ENCODE assay signal across 8 cellular contexts in genomic region chr19:10270616-10271394, GRCh38. TPM values are rescaled to one million over a fixed set of nuclear protein-coding genes. Genes with fewer than 3 reads are reported as not detected.
A peak's percentile ranks its signal among the peaks of the same experiment; 100 is the strongest.
DNase-seq lines count a peak whose midpoint lies in the region; ATAC-seq and TF ChIP-seq lines count a peak whose summit lies in the region.

ICAM1 (plus strand) TSS chr19:10271120; CDS start chr19:10271160, 40 bp downstream.

- DNase-seq in DMS53 (lab: John Stamatoyannopoulos, UW) (peak; percentile 73), DMS53 treated with DMSO at 0.1 percent for 48 hours (lab: John Stamatoyannopoulos, UW; ENCODE audit: unreplicated experiment) (no peak), germinal center (ENCODE audit: low spot score) (peak; percentile 82), osteocyte (ENCODE audit: extremely low spot score, unreplicated experiment) (peak; percentile 88), uterus (peak; percentile 77 to 78)
- peak; percentile 61 for DNase-seq in activated effector memory CD4-positive, alpha-beta T cell treated with Interleukin-2 at 50 U/mL for 16 hours

- TF ChIP-seq POLR2A in Raji (IDR thresholded peaks at IDR 0.05; ENCODE audit: insufficient read depth, low read depth, low read length) (peak; percentile 98), uterus (IDR thresholded peaks at IDR 0.05) (peak; percentile 36 to 40)

- H3K4me3 Mint-ChIP-seq in osteocyte (ENCODE audit: unreplicated experiment) = peak within 1 kb of the TSS; percentile 71

- TF ChIP-seq CTCF in osteocyte (IDR thresholded peaks at IDR 0.05) = no peak
- TF ChIP-seq CTCF in uterus (IDR thresholded peaks at IDR 0.05) = peak in 1 of 4 experiments; percentile 13

- peak within 1 kb of the TSS; percentile 11 to 31 for H3K4me3 ChIP-seq in uterus

- peak; percentile 45 for ATAC-seq in HG03097 (IDR thresholded peaks at IDR 0.05; ENCODE audit: low FRiP score, unreplicated experiment)

- H3K27me3 Mint-ChIP-seq in osteocyte (ENCODE audit: unreplicated experiment) = no peaks in the 10 kb centered on the region

- H3K27ac ChIP-seq in uterus = peak within 1 kb of the TSS; percentile 67 to 71

- no peaks in the 10 kb centered on the region for H3K9me3 ChIP-seq in uterus

- H3K27me3 ChIP-seq in uterus = peaks cover 0 to 8% of the 10 kb centered on the region in 2 donors

- peaks cover 6% of the 10 kb centered on the region for H3K36me3 Mint-ChIP-seq in osteocyte (ENCODE audit: unreplicated experiment)

- H3K9me3 Mint-ChIP-seq in osteocyte (ENCODE audit: unreplicated experiment) = no peaks in the 10 kb centered on the region

- H3K4me1 ChIP-seq in uterus = no peaks in the 10 kb centered on the region

- H3K4me1 Mint-ChIP-seq in osteocyte (ENCODE audit: unreplicated experiment) = peaks cover 23% of the 10 kb centered on the region

- H3K36me3 ChIP-seq in uterus = no peaks in the 10 kb centered on the region

- peak within 1 kb of the TSS; percentile 78 for H3K27ac Mint-ChIP-seq in osteocyte (ENCODE audit: unreplicated experiment)

- intact Hi-C loops in uterus (cut with DNase I; ENCODE audit: low total_unique reads) = no loop called here

RNA-seq across cellular contexts. Expression of gene ICAM1, which starts in this region (rescaled TPM):
- total RNA-seq in osteocyte (31.8 and 35.5 TPM in 2 replicates), uterus (10 to 100 TPM in 3 of 4 donors, 1 to 10 TPM in 1; 6.5 to 32.8 (median 23.2) TPM)
